Comparison of ENCODE assay signal across 27 cellular contexts in genomic region chr3:161409858-161410257, GRCh38. TPM values are rescaled to one million over a fixed set of nuclear protein-coding genes. Genes with fewer than 3 reads are reported as not detected.
DNase-seq lines count a peak whose midpoint lies in the region; ATAC-seq, FAIRE-seq and TF ChIP-seq lines count a peak whose summit lies in the region.
"Had no signal": no experiment of that assay in that cellular context is flagged by ENCODE, and none has a peak within 500 bp of the region (broad histone marks: within the 10 kb centered on the region; RNA-seq: fewer than 3 reads in every experiment).

No MANE protein-coding gene starts in this region.

- no peak overlapping the region for H3K4me3 Mint-ChIP-seq in CD8-positive, alpha-beta T cell
- H3K4me3 Mint-ChIP-seq: central memory CD8-positive, alpha-beta T cell; dendritic cell treated with granulocyte-macrophage colony-stimulating factor and Interleukin-4, amounts not matched to agents 40 ng/mL and 50 ng/mL, for 4 days; natural killer cell treated with Interleukin-12 subunit alpha and Interleukin-12 subunit beta and Interleukin-15 and Interleukin-18, amount 100 ng/mL, for 72 hours had no signal

- H3K36me3 Mint-ChIP-seq in CD8-positive, alpha-beta T cell: no peaks in the 10 kb centered on the region

- no peaks in the 10 kb centered on the region for H3K36me3 ChIP-seq in OCI-LY3 (replicated peaks; ENCODE audit: low read depth, low read length)
- no peaks in the 10 kb centered on the region for H3K36me3 ChIP-seq in CD8-positive, alpha-beta T cell (ENCODE audit: insufficient read depth, low read length)
- H3K36me3 ChIP-seq: tibial nerve had no signal

- peaks cover 6% of the 10 kb centered on the region for H3K27me3 Mint-ChIP-seq in CD8-positive, alpha-beta T cell (ENCODE audit: low read depth)

- H3K9me3 Mint-ChIP-seq in CD8-positive, alpha-beta T cell: peaks cover 4% of the 10 kb centered on the region
- H3K9me3 Mint-ChIP-seq: central memory CD8-positive, alpha-beta T cell; dendritic cell treated with granulocyte-macrophage colony-stimulating factor and Interleukin-4, amounts not matched to agents 40 ng/mL and 50 ng/mL, for 4 days; natural killer cell treated with Interleukin-12 subunit alpha and Interleukin-12 subunit beta and Interleukin-15 and Interleukin-18, amount 100 ng/mL, for 72 hours had no signal

- TF ChIP-seq POLR2A in H54 (IDR thresholded peaks at IDR 0.05; ENCODE audit: low read depth, low read length): no peak

- H4K20me1 ChIP-seq in OCI-LY3 (ENCODE audit: insufficient read depth, low read length): no peaks in the 10 kb centered on the region

- H3K4me1 Mint-ChIP-seq in CD8-positive, alpha-beta T cell (ENCODE audit: low read depth): peaks cover 25% of the 10 kb centered on the region

- peak overlapping the region; percentile 72 for H3K4me2 ChIP-seq in OCI-LY3 (ENCODE audit: low read length)
- H3K4me2 ChIP-seq: A549 had no signal

- DNase-seq in A172 (ENCODE audit: low spot score) (peak; percentile 11), H54 (ENCODE audit: insufficient read length, low spot score) (no peak), epithelial cell of esophagus (ENCODE audit: low read depth) (peak; percentile 90), NCI-H345 (lab: John Stamatoyannopoulos, UW) (no peak)
- DNase-seq in CD8-positive, alpha-beta T cell: no peak
- no peak for DNase-seq in activated CD8-positive, alpha-beta memory T cell treated with anti-CD3 and anti-CD28 coated beads, Interleukin-2, amount 50 U/mL, for 4 hours
- DNase-seq: activated CD4-positive, alpha-beta T cell treated with anti-CD3 and anti-CD28 coated beads, Interleukin-2, amount 50 U/mL, for 48 hours; activated CD4-positive, CD25-positive, alpha-beta regulatory T cell treated with anti-CD3 and anti-CD28 coated beads, Interleukin-2, amount 50 U/mL, for 72 hours; activated naive CD4-positive, alpha-beta T cell treated with Interleukin-2 at 50 U/mL for 16 hours; DMS153; mucosa of descending colon; NCI-H1417; NCI-H2081 treated with DMSO at 0.1 percent for 48 hours; stimulated activated CD4-positive, alpha-beta T cell treated with anti-CD3 and anti-CD28 coated beads, Interleukin-15, amount 100 ng/mL, for 24 hours; stimulated activated CD4-positive, alpha-beta T cell treated with anti-CD3 and anti-CD28 coated beads, Interleukin-4, amount 100 ng/mL, for 4 hours; T-helper 2 cell had no signal

- TF ChIP-seq CTCF in OCI-LY3 (IDR thresholded peaks at IDR 0.05; ENCODE audit: low read depth, low read length): no peak
- no peak for TF ChIP-seq CTCF in epithelial cell of esophagus (IDR thresholded peaks at IDR 0.05; ENCODE audit: insufficient read depth, low read depth, low read length, missing control alignments)
- TF ChIP-seq CTCF in CD8-positive, alpha-beta T cell (IDR thresholded peaks at IDR 0.05): no peak

- CTCF ChIA-PET in CD8-positive, alpha-beta T cell (lab: Charles Lee): interaction anchor here (1.3 to 6.0 kb wide), 8 partner anchors 35 to 139 kb away, joined by 3 to 82 read pairs (median 10); partner anchors contain the start of gene SPTSSB

- H3K9ac ChIP-seq in OCI-LY3 (ENCODE audit: low read length): peak overlapping the region; percentile 12

- peak overlapping the region; percentile 89 for H2AFZ ChIP-seq in OCI-LY3 (ENCODE audit: low read depth, low read length)

- no peak for ATAC-seq in CD8-positive, alpha-beta T cell
- no peak for ATAC-seq in GM18867 (IDR thresholded peaks at IDR 0.05; ENCODE audit: unreplicated experiment)
- ATAC-seq: A549; mucosa of descending colon; natural killer cell treated with Interleukin-12 subunit alpha and Interleukin-12 subunit beta and Interleukin-15 and Interleukin-18, amount 100 ng/mL, for 72 hours; SK-N-SH treated with all-trans-retinoic acid at 6 μM for 48 hours had no signal

- H3K4me3 ChIP-seq in OCI-LY3 (ENCODE audit: low read length): peak overlapping the region; percentile 51
- no peak overlapping the region for H3K4me3 ChIP-seq in epithelial cell of esophagus (ENCODE audit: low read length)
- H3K4me3 ChIP-seq in CD8-positive, alpha-beta T cell (ENCODE audit: low read depth, low read length): no peak overlapping the region
- H3K4me3 ChIP-seq: A549, lung, mucosa of descending colon, tibial nerve had no signal

- peak; percentile 72 for FAIRE-seq in H54 (lab: Jason Lieb, UNC)
- FAIRE-seq: A549, frontal cortex, GM12892 had no signal

- intact Hi-C loops in CD8-positive, alpha-beta T cell (cut with DNase I, micrococcal nuclease): loop anchor here (1.0 to 10.0 kb wide), 6 partner anchors 38 to 313 kb away; partner anchors contain the start of gene SPTSSB (in 1 of the 2)

- no peaks in the 10 kb centered on the region for H3K79me2 ChIP-seq in OCI-LY3 (ENCODE audit: low read length)

- POLR2A ChIA-PET in CD8-positive, alpha-beta T cell (lab: Charles Lee): no interaction called here

- H3K9me3 ChIP-seq in OCI-LY3 (ENCODE audit: insufficient read depth, low read length): no peaks in the 10 kb centered on the region
- no peaks in the 10 kb centered on the region for H3K9me3 ChIP-seq in CD8-positive, alpha-beta T cell (ENCODE audit: low read length)
- H3K9me3 ChIP-seq: mucosa of descending colon, tibial nerve had no signal

- peaks cover 31% of the 10 kb centered on the region for H3K4me1 ChIP-seq in OCI-LY3 (ENCODE audit: low read length)
- H3K4me1 ChIP-seq in CD8-positive, alpha-beta T cell (ENCODE audit: insufficient read depth, low read length): peaks cover 17% of the 10 kb centered on the region

- H3K27me3 ChIP-seq in OCI-LY3 (ENCODE audit: low read depth, low read length): peaks cover 6% of the 10 kb centered on the region
- no peaks in the 10 kb centered on the region for H3K27me3 ChIP-seq in CD8-positive, alpha-beta T cell (ENCODE audit: insufficient read depth, low read length)
- H3K27me3 ChIP-seq: tibial nerve had no signal

- H3K27ac Mint-ChIP-seq in CD8-positive, alpha-beta T cell: no peak overlapping the region
- H3K27ac Mint-ChIP-seq: dendritic cell treated with granulocyte-macrophage colony-stimulating factor and Interleukin-4, amounts not matched to agents 40 ng/mL and 50 ng/mL, for 4 days; natural killer cell treated with Interleukin-12 subunit alpha and Interleukin-12 subunit beta and Interleukin-15 and Interleukin-18, amount 100 ng/mL, for 72 hours had no signal

- no peak overlapping the region for H3K27ac ChIP-seq in OCI-LY3 (ENCODE audit: low read length)
- H3K27ac ChIP-seq in CD8-positive, alpha-beta T cell (ENCODE audit: low read depth, low read length): no peak overlapping the region
- H3K27ac ChIP-seq: A549, tibial nerve had no signal

RNA-seq across cellular contexts. Expression of gene SPTSSB, which starts 38.5 kb away (rescaled TPM):
- not detected in 2 replicates for total RNA-seq in A172 (2014; rRNA removed; shearing (Covaris generic))
- not detected for total RNA-seq in CD8-positive, alpha-beta T cell
- total RNA-seq: natural killer cell treated with Interleukin-12 subunit alpha and Interleukin-12 subunit beta and Interleukin-15 and Interleukin-18, amount 100 ng/mL, for 72 hours had no signal

Comparison
In these comparisons a context has a peak if more than half of its experiments do, and no peak if none do; other contexts are left out.
1. DNase-seq: peak in A172 (single experiment) and epithelial cell of esophagus (single experiment); none in H54 (single experiment), CD8-positive, alpha-beta T cell (0 of 7), NCI-H345 (single experiment) and activated CD8-positive, alpha-beta memory T cell treated with anti-CD3 and anti-CD28 coated beads, Interleukin-2, amount 50 U/mL, for 4 hours (single experiment).